Comparison of ENCODE assay signal across 8 cellular contexts in the genomic region with DNA sequence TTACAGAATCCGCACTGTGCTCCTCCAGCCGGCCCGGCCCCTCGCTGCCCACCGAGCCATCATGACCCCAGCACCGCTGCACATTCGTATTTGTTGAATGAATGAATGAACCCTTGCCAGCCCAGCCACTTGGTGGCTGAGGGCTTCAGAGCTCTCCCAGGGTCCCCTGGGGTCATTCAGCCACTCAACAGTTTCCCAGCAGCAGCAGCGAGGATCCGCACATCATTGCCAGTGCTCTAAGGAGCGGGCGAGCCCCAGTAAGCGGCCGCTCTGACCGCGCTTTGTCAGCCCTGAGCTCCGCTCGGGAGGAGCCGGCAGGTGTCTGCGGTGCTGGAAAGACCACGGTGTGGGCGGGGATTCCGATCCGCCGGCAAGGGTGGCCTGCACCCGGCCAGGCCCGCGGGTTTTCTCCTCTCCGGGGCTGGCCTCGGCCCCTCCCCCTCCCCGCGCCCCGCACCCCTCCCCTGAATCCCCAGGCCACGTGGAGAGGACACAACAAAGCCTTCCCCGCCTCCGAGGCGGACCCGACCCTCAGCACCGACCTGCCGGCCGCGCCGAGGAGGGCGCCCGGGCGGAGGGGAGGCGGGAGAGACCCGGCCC. TPM values are rescaled to one million over a fixed set of nuclear protein-coding genes. Genes with fewer than 3 reads are reported as not detected.
A peak's percentile ranks its signal among the peaks of the same experiment; 100 is the strongest.
DNase-seq lines count a peak whose midpoint lies in the region; ATAC-seq and TF ChIP-seq lines count a peak whose summit lies in the region.

No MANE protein-coding gene starts in this region.

- POLR2A ChIA-PET in IMR-90 (lab: Charles Lee; ENCODE audit: unreplicated experiment), result interaction anchor here (0.8 kb wide), 1 partner anchor 22 kb away, joined by 3 read pairs; no protein-coding TSS in a partner anchor

- no peak overlapping the region for H3K23ac ChIP-seq in IMR-90 (ENCODE audit: low read depth, low read length)

- H3K27me3 ChIP-seq in IMR-90 (ENCODE audit: control insufficient read depth, insufficient read depth, low read length) (no peaks in the 10 kb centered on the region), ascending aorta (no peaks in the 10 kb centered on the region), iPS-18a (ENCODE audit: control insufficient read depth, insufficient read depth, low read length) (no peaks in the 10 kb centered on the region)

- TF ChIP-seq CTCF in IMR-90 (conservative IDR thresholded peaks at IDR 0.05; ENCODE audit: low read depth, low read length) (no peak), ascending aorta (IDR thresholded peaks at IDR 0.05) (no peak)

- H2BK5ac ChIP-seq in IMR-90 (ENCODE audit: low read depth, low read length, poor library complexity, severe bottlenecking), result peak overlapping the region; percentile 12

- H3K18ac ChIP-seq in IMR-90 (ENCODE audit: low read depth, low read length), result no peak overlapping the region

- H3K4ac ChIP-seq in IMR-90 (ENCODE audit: low read depth, low read length), result peak overlapping the region; percentile 40

- peaks cover 18% of the 10 kb centered on the region; the same call in 1 of the 2 replicates for H3K9me1 ChIP-seq in IMR-90 (ENCODE audit: insufficient read depth, low read length)

- DNase-seq in NCI-H524 (lab: John Stamatoyannopoulos, UW) (peak; percentile 60 to 68), NCI-H524 treated with DMSO at 0.1 percent for 48 hours (lab: John Stamatoyannopoulos, UW) (no peak), IMR-90 (peak; percentile 28), SW480 (ENCODE audit: low spot score) (peak; percentile 66), ascending aorta (ENCODE audit: low spot score in 2 of 2) (no peak)
- peak; percentile 34 to 60 for DNase-seq in stimulated activated CD4-positive, alpha-beta T cell treated with anti-CD3 and anti-CD28 coated beads, Interleukin-12 subunit alpha, Interleukin-12 subunit beta, amount 100 ng/mL, for 24 hours (ENCODE audit: low read depth in 2 of 2)

- H4K91ac ChIP-seq in IMR-90 (ENCODE audit: insufficient read depth, low read depth, low read length), result no peak overlapping the region

- TF ChIP-seq RAD21 in IMR-90 (IDR thresholded peaks at IDR 0.05; ENCODE audit: low read length), result no peak

- ATAC-seq in IMR-90 (ENCODE audit: low read depth) (peak; percentile 53), GM21367 (IDR thresholded peaks at IDR 0.05; ENCODE audit: unreplicated experiment) (no peak)

- H3K9ac ChIP-seq in IMR-90 (ENCODE audit: low read depth, low read length), result peak overlapping the region; percentile 24
- peak overlapping the region; percentile 84 for H3K9ac ChIP-seq in iPS-18a (ENCODE audit: low read length)

- in situ Hi-C loops in IMR-90 (cut with MboI; ENCODE audit: low sequenced_read_pairs), result loop anchor here (5.0 kb wide), 1 partner anchor 41 kb away; no protein-coding TSS in a partner anchor

- H2BK20ac ChIP-seq in IMR-90 (ENCODE audit: low read depth, low read length), result no peak overlapping the region

- peak overlapping the region; percentile 62 for H3K4me3 ChIP-seq in IMR-90 (ENCODE audit: insufficient read depth, low read depth, low read length)
- peak overlapping the region; percentile 82 to 96 for H3K4me3 ChIP-seq in ascending aorta
- H3K4me3 ChIP-seq in iPS-18a (ENCODE audit: low read length), result peak overlapping the region; percentile 85

- no peak for TF ChIP-seq POLR2A in IMR-90 (IDR thresholded peaks at IDR 0.05; ENCODE audit: low read depth, low read length)

- WGBS in IMR-90 (ENCODE audit: extremely low coverage in 2 of 2, insufficient read length in 1 of 2), 2 experiments, result 2% methylated on average over 9 of the region's 47 CpGs; no CpG with 5 or more reads in 1 of the 2 experiments

- H4K8ac ChIP-seq in IMR-90 (ENCODE audit: low read depth in 2 of 2, low read length in 2 of 2), result peak overlapping the region in 1 of 2 experiments; percentile 12; a peak in 1 of 4 replicates

- intact Hi-C loops in IMR-90 (cut with micrococcal nuclease) (no loop called here), ascending aorta (cut with DNase I) (no loop called here)

- dilution Hi-C loops in IMR-90 (cut with HindIII; ENCODE audit: low sequenced_read_pairs, unreplicated experiment), result no loop called here

- H3K4me2 ChIP-seq in IMR-90 (ENCODE audit: low read depth, low read length), result peak overlapping the region; percentile 93

- H3K56ac ChIP-seq in IMR-90 (ENCODE audit: extremely low read depth, insufficient read depth, low read length), result peak overlapping the region; percentile 40; the same call in 1 of the 2 replicates

- no peak overlapping the region for H2BK120ac ChIP-seq in IMR-90 (ENCODE audit: low read depth, low read length)

- peaks cover 47% of the 10 kb centered on the region for H4K20me1 ChIP-seq in IMR-90 (ENCODE audit: insufficient read depth, low read length)

- H3K14ac ChIP-seq in IMR-90 (replicated peaks; ENCODE audit: low read depth, low read length), result peak overlapping the region; percentile 67; the same call in 1 of the 2 replicates

- H3K27ac ChIP-seq in IMR-90 (ENCODE audit: insufficient read depth, low read length) (peak overlapping the region; percentile 26; the same call in 1 of the 2 replicates), ascending aorta (no peak overlapping the region), iPS-18a (ENCODE audit: low read length) (no peak overlapping the region)

- H3K79me1 ChIP-seq in IMR-90 (ENCODE audit: low read depth in 1 of 2, low read length in 2 of 2), result peaks cover 12 to 41% of the 10 kb centered on the region in 2 experiments; a peak in 3 of 4 replicates

- H3K36me3 ChIP-seq in IMR-90 (ENCODE audit: control insufficient read depth, insufficient read depth, low read length) (no peaks in the 10 kb centered on the region), ascending aorta (no peaks in the 10 kb centered on the region), iPS-18a (ENCODE audit: control insufficient read depth, low read depth, low read length) (no peaks in the 10 kb centered on the region)

- H4K5ac ChIP-seq in IMR-90 (ENCODE audit: low read depth, low read length), result no peak overlapping the region

- peak overlapping the region; percentile 96 for H2AK9ac ChIP-seq in IMR-90 (replicated peaks; ENCODE audit: low read depth, low read length, poor library complexity)

- H3K4me1 ChIP-seq in IMR-90 (ENCODE audit: control insufficient read depth, insufficient read depth, low read length) (peaks cover 15% of the 10 kb centered on the region), ascending aorta (peaks cover 5 to 6% of the 10 kb centered on the region in 2 donors), iPS-18a (ENCODE audit: control insufficient read depth, low read depth, low read length) (peaks cover 8% of the 10 kb centered on the region)

- no TSS peak for BruUV-seq in IMR-90 (replicated peaks; lab: Mats Ljungman, UMichigan)

- H3K9me3 ChIP-seq in IMR-90 (ENCODE audit: control insufficient read depth, insufficient read depth, low read length) (no peaks in the 10 kb centered on the region), ascending aorta (no peaks in the 10 kb centered on the region), iPS-18a (ENCODE audit: control insufficient read depth, low read depth, low read length) (no peaks in the 10 kb centered on the region)

- H2BK15ac ChIP-seq in IMR-90 (ENCODE audit: low read depth, low read length), result no peak overlapping the region

- CTCF ChIA-PET in IMR-90 (lab: Yijun Ruan, JAX), result no interaction called here

- H2AK5ac ChIP-seq in IMR-90 (ENCODE audit: low read depth, low read length), result peak overlapping the region; percentile 43; the same call in 1 of the 2 replicates

- peak overlapping the region; percentile 94 for H2AFZ ChIP-seq in IMR-90 (replicated peaks; ENCODE audit: low read length, poor library complexity)

TF ChIP-seq in IMR-90, 13 proteins besides CTCF, POLR2A, EP300 and RAD21:
- TF ChIP-seq, protein P1, sequence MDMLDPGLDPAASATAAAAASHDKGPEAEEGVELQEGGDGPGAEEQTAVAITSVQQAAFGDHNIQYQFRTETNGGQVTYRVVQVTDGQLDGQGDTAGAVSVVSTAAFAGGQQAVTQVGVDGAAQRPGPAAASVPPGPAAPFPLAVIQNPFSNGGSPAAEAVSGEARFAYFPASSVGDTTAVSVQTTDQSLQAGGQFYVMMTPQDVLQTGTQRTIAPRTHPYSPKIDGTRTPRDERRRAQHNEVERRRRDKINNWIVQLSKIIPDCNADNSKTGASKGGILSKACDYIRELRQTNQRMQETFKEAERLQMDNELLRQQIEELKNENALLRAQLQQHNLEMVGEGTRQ (IDR thresholded peaks at IDR 0.05; ENCODE audit: low read depth, low read length), result peak; percentile 19; the same call in 1 of the 2 replicates
- TF ChIP-seq CEBPB (IDR thresholded peaks at IDR 0.05; ENCODE audit: low read depth, low read length) (no peak), FOS (IDR thresholded peaks at IDR 0.05; ENCODE audit: low read depth, low read length) (no peak), RFX5 (IDR thresholded peaks at IDR 0.05; ENCODE audit: low read depth, low read length) (no peak), SMC3 (IDR thresholded peaks at IDR 0.05; ENCODE audit: low read depth, low read length) (no peak), MAFK (IDR thresholded peaks at IDR 0.05; ENCODE audit: low read depth, low read length) (no peak), MXI1 (IDR thresholded peaks at IDR 0.05; ENCODE audit: borderline replicate concordance, low read depth, low read length) (peak; percentile 70; the same call in 1 of the 2 replicates)

RNA-seq across cellular contexts. Expression of a gene that starts 0.6 kb away (rescaled TPM):
- total RNA-seq in IMR-90 (2012; rRNA removed), result 59.4 and 69.5 TPM in 2 replicates
- polyA plus RNA-seq in IMR-90 (2012; rRNA removed), result 240 and 272 TPM in 2 replicates
- polyA plus RNA-seq in IMR-90 (2012; cell fraction: cytosol; rRNA removed), result 79.6 and 204 TPM in 2 replicates
- polyA plus RNA-seq in IMR-90 (2012; cell fraction: nucleus; rRNA removed; ENCODE audit: low replicate concordance), result 82.1 and 146 TPM in 2 replicates
- 37.5 TPM for total RNA-seq in ascending aorta

Comparison
In these comparisons a context has a peak if more than half of its experiments do, and no peak if none do; other contexts are left out.
1. DNase-seq: peak in NCI-H524 (2 of 2), IMR-90 (single experiment), SW480 (single experiment) and stimulated activated CD4-positive, alpha-beta T cell treated with anti-CD3 and anti-CD28 coated beads, Interleukin-12 subunit alpha, Interleukin-12 subunit beta, amount 100 ng/mL, for 24 hours (2 of 2); none in NCI-H524 treated with DMSO at 0.1 percent for 48 hours (single experiment) and ascending aorta (0 of 2).
2. Peak in every context shown above with its lines, with median percentiles within 50 percentile points of each other: H3K4me3 ChIP-seq.